In the genomic region with DNA sequence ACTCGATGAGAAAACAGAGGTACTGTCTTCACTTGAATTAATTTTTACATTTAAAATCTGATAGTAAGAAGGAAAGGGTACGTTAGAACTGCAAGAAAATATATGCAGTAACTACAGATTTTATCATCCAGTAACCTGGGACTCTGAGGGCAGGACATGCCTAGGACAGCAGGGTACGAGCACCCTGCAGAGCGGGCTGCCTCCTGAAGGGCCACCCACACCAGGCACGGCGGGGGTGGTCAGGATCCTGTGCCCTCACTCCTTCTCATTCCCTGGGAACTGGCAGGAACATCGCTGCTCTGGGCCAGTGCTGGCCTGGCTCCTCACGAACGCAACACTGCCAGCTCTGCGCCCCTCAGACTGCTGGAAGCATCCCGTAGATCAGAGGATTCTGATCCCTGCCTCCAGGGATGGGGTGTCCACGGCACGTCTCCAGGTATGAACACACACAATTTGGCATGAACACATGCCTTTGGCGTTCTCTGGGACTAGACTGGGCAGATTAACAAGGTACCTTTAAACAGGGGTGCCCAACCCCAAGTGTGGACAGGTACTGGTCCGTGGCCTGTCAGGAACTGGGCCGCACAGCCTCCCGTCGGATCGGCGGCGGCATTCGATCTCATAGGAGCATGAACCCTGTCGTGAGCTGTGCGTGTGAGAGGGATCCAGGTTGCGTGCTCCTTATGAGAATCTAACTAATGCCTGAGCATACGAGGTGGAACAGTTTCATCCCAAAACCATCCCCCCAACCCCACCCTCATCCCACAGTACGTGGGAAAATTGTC, we compare ENCODE assay signal across 22 cellular contexts.
DNase-seq lines count a peak whose midpoint lies in the region; ATAC-seq and TF ChIP-seq lines count a peak whose summit lies in the region.
"Had no signal": no experiment of that assay in that cellular context is flagged by ENCODE, and none has a peak within 500 bp of the region (broad histone marks: within the 10 kb centered on the region; RNA-seq: fewer than 3 reads in every experiment).

No MANE protein-coding gene starts in this region.

- no peak overlapping the region for H2BK20ac ChIP-seq in H9 (ENCODE audit: low read depth, low read length, poor library complexity, severe bottlenecking)

- H3K9ac ChIP-seq in H9 (ENCODE audit: extremely low read depth, insufficient read length, low read length) = no peak overlapping the region
- no peak overlapping the region for H3K9ac ChIP-seq in endodermal cell (ENCODE audit: extremely low read depth, low read length, poor library complexity, severe bottlenecking)
- H3K9ac ChIP-seq in colonic mucosa (ENCODE audit: low read depth in 2 of 2, low read length in 2 of 2) = no peak overlapping the region
- H3K9ac ChIP-seq: BLaER1, GM23248 had no signal

- no peak overlapping the region for H3T11ph ChIP-seq in H9 (ENCODE audit: low read length)

- no peak overlapping the region for H2BK15ac ChIP-seq in H9 (ENCODE audit: low read depth, low read length)

- H3K23me2 ChIP-seq in H9 (ENCODE audit: insufficient read length, low read depth, low read length, poor library complexity, severe bottlenecking) = peaks cover 5% of the 10 kb centered on the region

- no peak for TF ChIP-seq CTCF in H9 (conservative IDR thresholded peaks at IDR 0.05)
- no peak for TF ChIP-seq CTCF in WTC11 (IDR thresholded peaks at IDR 0.05)
- no peak for TF ChIP-seq CTCF in endodermal cell (conservative IDR thresholded peaks at IDR 0.05)
- TF ChIP-seq CTCF in colonic mucosa (IDR thresholded peaks at IDR 0.05) = no peak

- H3K27ac ChIP-seq in H9 (ENCODE audit: insufficient read length, low read depth, low read length) (no peak overlapping the region), endodermal cell (ENCODE audit: low read depth, low read length) (no peak overlapping the region), colonic mucosa (no peak overlapping the region)
- H3K27ac ChIP-seq: BLaER1, GM23248, PC-9, SK-N-MC had no signal

- no CpG with 5 or more reads among the region's 27 CpGs for WGBS in H9 (ENCODE audit: extremely low coverage, insufficient read length, low lambda C conversion rate)
- 93 to 95% methylated on average over 25 to 27 of the region's 27 CpGs for WGBS in endodermal cell (ENCODE audit: insufficient coverage in 1 of 2, insufficient read length in 1 of 2), 2 experiments

- CTCF ChIA-PET in WTC11 (lab: Charles Lee) = no interaction called here

- H3K23ac ChIP-seq in H9 (ENCODE audit: insufficient read length, low read depth, low read length) = no peak overlapping the region

- H3K27me3 Mint-ChIP-seq in H9 (ENCODE audit: low read depth) (no peaks in the 10 kb centered on the region), WTC11 (ENCODE audit: low read depth) (no peaks in the 10 kb centered on the region; the same call in 1 of the 2 replicates), endodermal cell (ENCODE audit: insufficient read depth) (no peaks in the 10 kb centered on the region)

- H4K8ac ChIP-seq in H9 (replicated peaks; ENCODE audit: insufficient read length, low read depth, low read length) = no peak overlapping the region

- no peak overlapping the region for H3K18ac ChIP-seq in H9 (ENCODE audit: insufficient read length, low read depth, low read length)

- H2BK120ac ChIP-seq in H9 (ENCODE audit: low read depth, low read length, poor library complexity, severe bottlenecking) = no peak overlapping the region

- no peak for ATAC-seq in WTC11
- ATAC-seq: GM12878 had no signal

- no peak overlapping the region for H3K56ac ChIP-seq in H9 (ENCODE audit: insufficient read length, low read depth, low read length)

- H2BK12ac ChIP-seq in H9 (ENCODE audit: insufficient read length, low read depth, low read length) = no peak overlapping the region

- H3K27ac Mint-ChIP-seq in H9 (peak overlapping the region; percentile 89 to 93 (median 91)), WTC11 (peak overlapping the region; percentile 86), endodermal cell (no peak overlapping the region)
- H3K27ac Mint-ChIP-seq: CD4-positive, alpha-beta memory T cell had no signal

- no peaks in the 10 kb centered on the region for H3K79me1 ChIP-seq in H9 (ENCODE audit: insufficient read depth, low read depth, low read length, poor library complexity, severe bottlenecking)

- no peak overlapping the region for H4K5ac ChIP-seq in H9 (ENCODE audit: insufficient read length, low read depth, low read length)

- no peak overlapping the region for H2AFZ ChIP-seq in H9 (ENCODE audit: low read length)
- H2AFZ ChIP-seq: GM23248, PC-9 had no signal

- H4K20me1 ChIP-seq in H9 (ENCODE audit: control insufficient read depth, insufficient read depth, insufficient read length) = no peaks in the 10 kb centered on the region
- H4K20me1 ChIP-seq: BLaER1 had no signal

- H3K27me3 ChIP-seq in H9 (ENCODE audit: insufficient read depth, low read length) = no peaks in the 10 kb centered on the region
- H3K27me3 ChIP-seq in endodermal cell (ENCODE audit: control insufficient read depth, insufficient read depth, low read length, poor library complexity, severe bottlenecking) = no peaks in the 10 kb centered on the region
- no peaks in the 10 kb centered on the region for H3K27me3 ChIP-seq in colonic mucosa
- H3K27me3 ChIP-seq: BLaER1 had no signal

- H3K36me3 ChIP-seq in endodermal cell (ENCODE audit: control insufficient read depth, insufficient read depth, low read length) (no peaks in the 10 kb centered on the region), colonic mucosa (no peaks in the 10 kb centered on the region)
- H3K36me3 ChIP-seq: BLaER1 had no signal

- H3K14ac ChIP-seq in H9 (ENCODE audit: insufficient read depth, low read length) = no peak overlapping the region

- intact Hi-C loops in posterior vena cava (cut with DNase I) (no loop called here), posterior cingulate gyrus (cut with DNase I) (no loop called here), colonic mucosa (cut with DNase I) (no loop called here)

- H3K9me3 ChIP-seq in H9 (ENCODE audit: control insufficient read depth, low read depth, low read length) = no peaks in the 10 kb centered on the region
- peaks cover 3% of the 10 kb centered on the region for H3K9me3 ChIP-seq in endodermal cell (ENCODE audit: control insufficient read depth, low read length)
- no peaks in the 10 kb centered on the region for H3K9me3 ChIP-seq in colonic mucosa
- H3K9me3 ChIP-seq: Caco-2 had no signal

- POLR2A ChIA-PET in WTC11 (lab: Charles Lee) = no interaction called here

- DNase-seq in H9 = no peak
- no peak for DNase-seq in WTC11 (ENCODE audit: low spot score)
- DNase-seq in endodermal cell = no peak
- DNase-seq in posterior vena cava (ENCODE audit: low spot score) = peak; percentile 75
- DNase-seq in posterior cingulate gyrus = no peak
- DNase-seq in colonic mucosa = no peak
- no peak for DNase-seq in activated T-cell treated with anti-CD3 and anti-CD28 coated beads, Interleukin-2, amount 50 U/mL, for 1 hour
- DNase-seq: Caco-2; CD4-positive, alpha-beta memory T cell; DMS 273 treated with DMSO at 0.1 percent for 48 hours; GM23248; KG1; NCI-H2029; NCI-H2227 treated with DMSO at 0.1 percent for 48 hours; NCI-H510A treated with DMSO at 0.1 percent for 48 hours; NCI-H748 treated with DMSO at 0.1 percent for 48 hours; PC-9; RPMI8226; SHP77 had no signal

- H3K4me3 ChIP-seq in endodermal cell (ENCODE audit: low read length) = no peak overlapping the region
- H3K4me3 ChIP-seq in colonic mucosa = no peak overlapping the region
- H3K4me3 ChIP-seq: BLaER1, GM12878, GM23248, PC-9, SK-N-MC had no signal

- H2AK5ac ChIP-seq in H9 (ENCODE audit: insufficient read length, low read length) = no peak overlapping the region

- H3K9me3 Mint-ChIP-seq in H9 (peaks cover 3 to 10% of the 10 kb centered on the region in 2 experiments; a peak in 3 of 5 replicates), WTC11 (peaks cover 3% of the 10 kb centered on the region), endodermal cell (no peaks in the 10 kb centered on the region)

- H3K4me1 ChIP-seq in H9 (ENCODE audit: insufficient read depth, low read length) (peaks cover 19% of the 10 kb centered on the region; the same call in 1 of the 2 replicates), endodermal cell (ENCODE audit: control insufficient read depth, insufficient read depth, low read length) (no peaks in the 10 kb centered on the region), colonic mucosa (no peaks in the 10 kb centered on the region)
- H3K4me1 ChIP-seq: Caco-2 had no signal

- H3K36me3 Mint-ChIP-seq in H9 (ENCODE audit: insufficient read depth in 1 of 3, low read depth in 3 of 3) (peaks cover 3 to 5% (median 5%) of the 10 kb centered on the region in 3 experiments; a peak in 6 of 7 replicates), WTC11 (peaks cover 7% of the 10 kb centered on the region), endodermal cell (ENCODE audit: low read depth) (no peaks in the 10 kb centered on the region)
- H3K36me3 Mint-ChIP-seq: CD4-positive, alpha-beta memory T cell had no signal

- H2BK5ac ChIP-seq in H9 (ENCODE audit: insufficient read length, low read length) = no peak overlapping the region

- no peak overlapping the region for H3K4ac ChIP-seq in H9 (ENCODE audit: low read depth, low read length)

- H3K4me2 ChIP-seq in H9 (ENCODE audit: insufficient read depth, insufficient read length, low read length) = no peak overlapping the region

- peaks cover 6% of the 10 kb centered on the region; the same call in 1 of the 2 replicates for H3K79me2 ChIP-seq in H9 (ENCODE audit: insufficient read depth, low read length)

- H3K4me3 Mint-ChIP-seq in H9 = peak overlapping the region; percentile 30 to 61; a peak in 3 of 5 replicates
- H3K4me3 Mint-ChIP-seq in WTC11 = no peak overlapping the region; the same call in 1 of the 2 replicates
- peak overlapping the region; percentile 1 for H3K4me3 Mint-ChIP-seq in endodermal cell
- H3K4me3 Mint-ChIP-seq: CD4-positive, alpha-beta memory T cell had no signal

- H3K4me1 Mint-ChIP-seq in H9 (peaks cover 90 to 94% of the 10 kb centered on the region in 2 experiments), WTC11 (peaks cover 91% of the 10 kb centered on the region), endodermal cell (peaks cover 47% of the 10 kb centered on the region)

- no peak overlapping the region for H4K91ac ChIP-seq in H9 (ENCODE audit: insufficient read length, low read depth, low read length)

TF ChIP-seq in WTC11, 78 proteins besides CTCF, POLR2A, EP300 and RAD21:
- TF ChIP-seq ZNF423 (CRISPR knock-in tag; IDR thresholded peaks at IDR 0.05) (peak; percentile 85), SP1 (CRISPR knock-in tag; conservative IDR thresholded peaks at IDR 0.05) (no peak)
